In genomic region chrX:8728932-8729331, GRCh38 we compare ENCODE assay signal across 23 cellular contexts. TPM values are rescaled to one million over a fixed set of nuclear protein-coding genes. Genes with fewer than 3 reads are reported as not detected.
DNase-seq lines count a peak whose midpoint lies in the region; TF ChIP-seq lines count a peak whose summit lies in the region.
"Had no signal": no experiment of that assay in that cellular context is flagged by ENCODE, and none has a peak within 500 bp of the region (broad histone marks: within the 10 kb centered on the region; RNA-seq: fewer than 3 reads in every experiment).

No MANE protein-coding gene starts in this region.

- H3K4me3 Mint-ChIP-seq in CD14-positive monocyte, result peak overlapping the region in 1 of 2 donors; percentile 78
- H3K4me3 Mint-ChIP-seq in neural crest cell, result peak overlapping the region; percentile 38
- H3K4me3 Mint-ChIP-seq: activated naive CD8-positive, alpha-beta T cell treated with anti-CD3 and anti-CD28 coated beads, Interleukin-2, amount 10 ng/mL, durations not matched to agents 7 days and 5 days; CD4-positive, alpha-beta T cell; natural killer cell had no signal

- TF ChIP-seq CTCF in CD14-positive monocyte (IDR thresholded peaks at IDR 0.05), result no peak
- no peak for TF ChIP-seq CTCF in neural crest cell (conservative IDR thresholded peaks at IDR 0.05)

- H3K36me3 Mint-ChIP-seq in CD14-positive monocyte, result peaks cover 0 to 2% of the 10 kb centered on the region in 2 donors
- H3K36me3 Mint-ChIP-seq in neural crest cell (ENCODE audit: low read depth), result no peaks in the 10 kb centered on the region
- H3K36me3 Mint-ChIP-seq: activated naive CD8-positive, alpha-beta T cell treated with anti-CD3 and anti-CD28 coated beads, Interleukin-2, amount 10 ng/mL, durations not matched to agents 7 days and 5 days; natural killer cell had no signal

- DNase-seq in DMS153 (lab: John Stamatoyannopoulos, UW) (peak; percentile 41), DMS153 treated with DMSO at 0.1 percent for 48 hours (lab: John Stamatoyannopoulos, UW; ENCODE audit: unreplicated experiment) (no peak), CD14-positive monocyte (ENCODE audit: low spot score) (peak; percentile 51), NOMO-1 treated with dmso at 0.1 percent for 144 hours (lab: John Stamatoyannopoulos, UW; ENCODE audit: unreplicated experiment) (peak; percentile 74), neural crest cell (ENCODE audit: low read depth, low spot score) (no peak), middle frontal gyrus (ENCODE audit: extremely low spot score, low spot score) (no peak), NCI-H2081 treated with DMSO at 0.1 percent for 48 hours (lab: John Stamatoyannopoulos, UW) (no peak), NCI-H187 treated with DMSO at 0.1 percent for 48 hours (lab: John Stamatoyannopoulos, UW) (no peak)
- DNase-seq: 8988T; activated CD4-positive, alpha-beta T cell treated with anti-CD3 and anti-CD28 coated beads for 4 hours; activated CD8-positive, alpha-beta memory T cell treated with anti-CD3 and anti-CD28 coated beads for 24 hours; activated effector memory CD4-positive, alpha-beta T cell treated with anti-CD3 and anti-CD28 coated beads, Interleukin-2, amount 50 U/mL, for 16 hours; activated naive CD8-positive, alpha-beta T cell treated with anti-CD3 and anti-CD28 coated beads, Interleukin-2, amount 10 ng/mL, durations not matched to agents 7 days and 5 days; CD4-positive, alpha-beta T cell; colonic mucosa; effector CD8-positive, alpha-beta T cell; GF-D8; IMR-90; natural killer cell; NCI-H526 treated with DMSO at 0.1 percent for 48 hours; OCI-M1; posterior cingulate gyrus; stimulated activated CD4-positive, alpha-beta T cell treated with anti-CD3 and anti-CD28 coated beads, Interleukin-2, amount 100 ng/mL, for 24 hours had no signal

- intact Hi-C loops in CD14-positive monocyte (cut with micrococcal nuclease), result no loop called here

- H3K27me3 Mint-ChIP-seq in CD14-positive monocyte (ENCODE audit: low read depth in 3 of 3) (peaks cover 27 to 62% (median 46%) of the 10 kb centered on the region in 3 donors), neural crest cell (ENCODE audit: low read depth) (peaks cover 51% of the 10 kb centered on the region)

- H3K27ac Mint-ChIP-seq in CD14-positive monocyte (no peak overlapping the region), neural crest cell (ENCODE audit: unreplicated experiment) (no peak overlapping the region)
- H3K27ac Mint-ChIP-seq: activated naive CD8-positive, alpha-beta T cell treated with anti-CD3 and anti-CD28 coated beads, Interleukin-2, amount 10 ng/mL, durations not matched to agents 7 days and 5 days; CD4-positive, alpha-beta T cell; natural killer cell had no signal

- H3K9me3 Mint-ChIP-seq in CD14-positive monocyte, result peaks cover 0 to 16% (median 0%) of the 10 kb centered on the region in 7 donors
- H3K9me3 Mint-ChIP-seq in neural crest cell, result peaks cover 3% of the 10 kb centered on the region
- H3K9me3 Mint-ChIP-seq: activated naive CD8-positive, alpha-beta T cell treated with anti-CD3 and anti-CD28 coated beads, Interleukin-2, amount 10 ng/mL, durations not matched to agents 7 days and 5 days; CD4-positive, alpha-beta T cell; natural killer cell had no signal

- H3K4me1 Mint-ChIP-seq in CD14-positive monocyte, result peaks cover 22% of the 10 kb centered on the region
- peaks cover 33% of the 10 kb centered on the region for H3K4me1 Mint-ChIP-seq in neural crest cell
- H3K4me1 Mint-ChIP-seq: natural killer cell had no signal

RNA-seq across cellular contexts. Expression of gene ANOS1, which starts 3.0 kb away (rescaled TPM):
- under 1 TPM in 1 of 2 donors, not detected in 1; 0.18 TPM for polyA plus RNA-seq in CD14-positive monocyte
- 18.1 and 18.8 TPM in 2 replicates for total RNA-seq in neural crest cell
- total RNA-seq: CD4-positive, alpha-beta T cell; natural killer cell had no signal

Comparison
In these comparisons a context has a peak if more than half of its experiments do, and no peak if none do; other contexts are left out.
1. DNase-seq: peak in DMS153 (single experiment), CD14-positive monocyte (single experiment) and NOMO-1 treated with dmso at 0.1 percent for 144 hours (single experiment); none in DMS153 treated with DMSO at 0.1 percent for 48 hours (single experiment), neural crest cell (single experiment), middle frontal gyrus (single experiment), NCI-H2081 treated with DMSO at 0.1 percent for 48 hours (single experiment) and NCI-H187 treated with DMSO at 0.1 percent for 48 hours (single experiment).